24 cellular contexts compared by ENCODE assay signal in the genomic region with DNA sequence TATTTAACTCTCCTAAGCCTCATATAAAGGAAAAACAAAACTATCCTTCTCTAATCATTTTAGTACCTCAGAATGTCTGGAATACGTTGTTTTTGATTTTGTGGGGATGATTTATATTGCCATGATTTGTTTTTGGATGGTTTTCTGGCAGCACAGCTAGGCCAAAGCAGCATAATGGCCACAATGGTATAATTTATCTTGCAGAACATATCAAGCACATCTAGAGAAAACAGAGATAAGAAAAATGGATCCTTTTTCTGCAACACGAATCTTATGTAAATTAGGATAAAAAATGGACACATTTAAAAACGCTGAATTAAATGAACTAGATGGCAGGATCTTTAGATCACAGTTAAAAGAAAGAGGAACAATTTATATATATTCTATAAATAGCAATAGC.
"Had no signal": no experiment of that assay in that cellular context is flagged by ENCODE, and none has a peak within 500 bp of the region (broad histone marks: within the 10 kb centered on the region; RNA-seq: fewer than 3 reads in every experiment).

No MANE protein-coding gene starts in this region.

- H2AFZ ChIP-seq: hepatocyte, neural progenitor cell had no signal

- H3K4me1 ChIP-seq: neural progenitor cell, right atrium auricular region, thyroid gland, upper lobe of left lung had no signal

- H3K4me2 ChIP-seq: hepatocyte, neural progenitor cell, smooth muscle cell had no signal

- H3K9ac ChIP-seq: neural progenitor cell had no signal

- H3K36me3 ChIP-seq: esophagus muscularis mucosa, neural progenitor cell, ovary, right atrium auricular region, suprapubic skin, thyroid gland, upper lobe of left lung had no signal

- H3K79me2 ChIP-seq: hepatocyte had no signal

- H3K4me3 ChIP-seq: esophagus muscularis mucosa, hepatocyte, mucosa of descending colon, neural progenitor cell, ovary, right atrium auricular region, smooth muscle cell, suprapubic skin, thyroid gland, upper lobe of left lung had no signal

- DNase-seq: cerebellar nuclear complex; effector memory CD8-positive, alpha-beta T cell; foreskin keratinocyte; head of caudate nucleus; kidney; left cardiac atrium; mucosa of descending colon; naive thymus-derived CD8-positive, alpha-beta T cell; nucleus accumbens; ovary; stimulated activated CD4-positive, alpha-beta T cell treated with anti-CD3 and anti-CD28 coated beads, Interleukin-4, amount 100 ng/mL, for 1 hour; stimulated activated CD8-positive, alpha-beta memory T cell treated with anti-CD3 and anti-CD28 coated beads, Interleukin-4, amount 100 ng/mL, for 48 hours; stimulated activated naive CD8-positive, alpha-beta T cell treated with anti-CD3 and anti-CD28 coated beads, Interleukin-15, Interleukin-2, amounts not matched to agents 100 U/mL and 50 U/mL, for 24 hours; thyroid gland; upper lobe of left lung had no signal

- FAIRE-seq: colon had no signal

- H3K9me3 ChIP-seq: esophagus muscularis mucosa, mucosa of descending colon, ovary, right atrium auricular region, suprapubic skin, thyroid gland, upper lobe of left lung had no signal

- H3K27ac ChIP-seq: epithelial cell of prostate, esophagus muscularis mucosa, foreskin keratinocyte, hepatocyte, neural progenitor cell, ovary, right atrium auricular region, suprapubic skin, thyroid gland, upper lobe of left lung had no signal

- H3K27me3 ChIP-seq: esophagus muscularis mucosa, foreskin keratinocyte, hepatocyte, neural progenitor cell, ovary, right atrium auricular region, suprapubic skin, thyroid gland, upper lobe of left lung had no signal

- ATAC-seq: effector memory CD8-positive, alpha-beta T cell; foreskin keratinocyte; left cardiac atrium; mucosa of descending colon; naive thymus-derived CD8-positive, alpha-beta T cell; stimulated activated effector memory CD8-positive, alpha-beta T cell treated with anti-CD3 and anti-CD28 coated beads, Interleukin-12 subunit alpha, Interleukin-12 subunit beta, amount 100 ng/mL, for 72 hours; stimulated activated naive CD8-positive, alpha-beta T cell treated with anti-CD3 and anti-CD28 coated beads, Interleukin-15, Interleukin-2, amounts not matched to agents 100 U/mL and 50 U/mL, for 24 hours had no signal
